1 cellular context compared by ENCODE assay signal in the genomic region with DNA sequence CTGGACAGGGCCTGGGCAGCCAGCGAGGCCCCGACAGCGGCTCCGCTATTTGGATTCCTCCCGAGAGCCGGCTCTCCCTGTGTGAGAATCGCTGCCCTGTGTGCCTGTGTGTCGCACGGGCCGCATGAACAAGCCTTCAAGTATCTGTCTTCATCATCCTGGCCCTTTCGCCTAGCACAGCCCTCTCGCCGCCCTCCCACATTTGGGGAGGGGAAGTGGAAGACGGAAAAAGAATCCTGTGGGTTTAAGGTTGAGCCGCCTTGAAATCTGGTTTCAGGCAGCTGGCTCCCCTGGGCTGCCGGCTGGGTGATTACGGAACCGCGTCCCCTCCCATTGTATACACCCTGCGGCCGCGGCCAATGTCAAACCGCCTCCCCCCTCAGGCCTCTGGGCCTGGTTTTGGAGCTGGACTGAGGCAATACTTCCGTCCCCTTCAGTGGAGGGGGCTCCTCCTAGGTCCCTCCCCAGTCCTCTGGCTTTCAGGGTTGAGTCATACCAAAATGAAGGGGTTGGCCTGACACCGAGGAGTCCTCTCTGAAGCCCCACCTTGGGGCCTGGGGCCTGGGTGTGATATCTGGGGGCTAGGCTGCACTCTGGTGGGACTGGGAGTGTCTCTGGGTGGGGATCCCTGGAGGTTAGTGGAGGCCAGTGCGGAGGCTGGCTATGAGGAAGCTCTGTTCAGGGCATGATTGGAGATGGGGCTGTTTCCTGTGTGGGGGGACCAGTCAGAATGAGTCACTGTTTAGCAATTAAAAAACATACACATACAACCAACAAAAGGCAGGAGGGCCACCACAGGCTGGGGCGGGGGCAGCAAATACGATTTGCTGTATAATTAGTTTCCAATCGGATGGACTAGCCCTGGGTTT.
TF ChIP-seq lines count a peak whose summit lies in the region.

No MANE protein-coding gene starts in this region.

TF ChIP-seq in HepG2, 621 proteins besides CTCF, POLR2A, EP300 and RAD21 (continued from another document and continues in another):
- TF ChIP-seq, protein P1, sequence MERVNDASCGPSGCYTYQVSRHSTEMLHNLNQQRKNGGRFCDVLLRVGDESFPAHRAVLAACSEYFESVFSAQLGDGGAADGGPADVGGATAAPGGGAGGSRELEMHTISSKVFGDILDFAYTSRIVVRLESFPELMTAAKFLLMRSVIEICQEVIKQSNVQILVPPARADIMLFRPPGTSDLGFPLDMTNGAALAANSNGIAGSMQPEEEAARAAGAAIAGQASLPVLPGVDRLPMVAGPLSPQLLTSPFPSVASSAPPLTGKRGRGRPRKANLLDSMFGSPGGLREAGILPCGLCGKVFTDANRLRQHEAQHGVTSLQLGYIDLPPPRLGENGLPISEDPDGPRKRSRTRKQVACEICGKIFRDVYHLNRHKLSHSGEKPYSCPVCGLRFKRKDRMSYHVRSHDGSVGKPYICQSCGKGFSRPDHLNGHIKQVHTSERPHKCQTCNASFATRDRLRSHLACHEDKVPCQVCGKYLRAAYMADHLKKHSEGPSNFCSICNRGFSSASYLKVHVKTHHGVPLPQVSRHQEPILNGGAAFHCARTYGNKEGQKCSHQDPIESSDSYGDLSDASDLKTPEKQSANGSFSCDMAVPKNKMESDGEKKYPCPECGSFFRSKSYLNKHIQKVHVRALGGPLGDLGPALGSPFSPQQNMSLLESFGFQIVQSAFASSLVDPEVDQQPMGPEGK (CRISPR knock-in tag; IDR thresholded peaks at IDR 0.05): peak; percentile 45
- TF ChIP-seq ZNF563 (CRISPR knock-in tag; IDR thresholded peaks at IDR 0.05) (peak; percentile 41; the same call in 1 of the 2 replicates), ZFX (CRISPR knock-in tag; IDR thresholded peaks at IDR 0.05; ENCODE audit: low read depth) (no peak; the same call in 1 of the 2 replicates), ZSCAN20 (CRISPR knock-in tag; IDR thresholded peaks at IDR 0.05; ENCODE audit: borderline replicate concordance) (no peak), ZNF383 (CRISPR knock-in tag; IDR thresholded peaks at IDR 0.05; ENCODE audit: borderline replicate concordance) (no peak), ZHX1 (CRISPR knock-in tag; IDR thresholded peaks at IDR 0.05; ENCODE audit: low read depth) (no peak), TRIM22 (IDR thresholded peaks at IDR 0.05) (no peak), KDM4B (CRISPR knock-in tag; IDR thresholded peaks at IDR 0.05) (no peak), HOXA3 (CRISPR knock-in tag; IDR thresholded peaks at IDR 0.05) (no peak), LBX2 (CRISPR knock-in tag; IDR thresholded peaks at IDR 0.05; ENCODE audit: borderline replicate concordance) (no peak), RFX3 (CRISPR knock-in tag; IDR thresholded peaks at IDR 0.05) (no peak), ARID2 (CRISPR knock-in tag; IDR thresholded peaks at IDR 0.05; ENCODE audit: borderline replicate concordance) (no peak), ZFP1 (CRISPR knock-in tag; IDR thresholded peaks at IDR 0.05) (no peak), TAF1 (CRISPR knock-in tag; IDR thresholded peaks at IDR 0.05) (peak; percentile 26; the same call in 1 of the 2 replicates), MEF2D (CRISPR knock-in tag; IDR thresholded peaks at IDR 0.05) (no peak), PHF21A (CRISPR knock-in tag; IDR thresholded peaks at IDR 0.05) (no peak), FOXO1 (CRISPR knock-in tag; IDR thresholded peaks at IDR 0.05) (no peak), ZNF543 (CRISPR knock-in tag; IDR thresholded peaks at IDR 0.05) (no peak), ZNF878 (CRISPR knock-in tag; IDR thresholded peaks at IDR 0.05) (0 out of 2 replicates have a peak, but pooled peaks have one; percentile 55), DMAP1 (CRISPR knock-in tag; IDR thresholded peaks at IDR 0.05) (no peak; the same call in 1 of the 2 replicates), ZNF770 (CRISPR knock-in tag; IDR thresholded peaks at IDR 0.05) (peak; percentile 94), TARDBP (CRISPR knock-in tag; IDR thresholded peaks at IDR 0.05) (no peak), SOX13 (IDR thresholded peaks at IDR 0.05) (no peak), SOX13 (CRISPR knock-in tag; conservative IDR thresholded peaks at IDR 0.05 in 1 of 2, IDR thresholded peaks at IDR 0.05 in 1 of 2) (no peak), ZFP36 (IDR thresholded peaks at IDR 0.05; ENCODE audit: borderline replicate concordance, low read depth, low read length, partially characterized antibody) (no peak), ZNF556 (CRISPR knock-in tag; IDR thresholded peaks at IDR 0.05; ENCODE audit: borderline replicate concordance) (no peak), ZNF367 (CRISPR knock-in tag; IDR thresholded peaks at IDR 0.05; ENCODE audit: borderline replicate concordance) (no peak), GATAD1 (CRISPR knock-in tag; IDR thresholded peaks at IDR 0.05) (0 out of 2 replicates have a peak, but pooled peaks have one; percentile 11), ZBTB10 (CRISPR knock-in tag; IDR thresholded peaks at IDR 0.05; ENCODE audit: borderline replicate concordance) (0 out of 2 replicates have a peak, but pooled peaks have one; percentile 9), ZBTB38 (CRISPR knock-in tag; IDR thresholded peaks at IDR 0.05) (no peak), KAT7 (CRISPR knock-in tag; IDR thresholded peaks at IDR 0.05; ENCODE audit: borderline replicate concordance) (no peak), HMGA1 (CRISPR knock-in tag; conservative IDR thresholded peaks at IDR 0.05) (no peak), FOXJ3 (CRISPR knock-in tag; IDR thresholded peaks at IDR 0.05; ENCODE audit: borderline replicate concordance) (no peak), HNRNPLL (IDR thresholded peaks at IDR 0.05; ENCODE audit: low read depth, low read length, poor library complexity, severe bottlenecking) (no peak), ZSCAN22 (CRISPR knock-in tag; IDR thresholded peaks at IDR 0.05) (no peak), ZNF709 (CRISPR knock-in tag; IDR thresholded peaks at IDR 0.05) (0 out of 2 replicates have a peak, but pooled peaks have one; percentile 29), ZNF225 (CRISPR knock-in tag; IDR thresholded peaks at IDR 0.05) (no peak), ZFP37 (CRISPR knock-in tag; IDR thresholded peaks at IDR 0.05; ENCODE audit: borderline replicate concordance) (no peak), ZNF614 (CRISPR knock-in tag; IDR thresholded peaks at IDR 0.05; ENCODE audit: borderline replicate concordance) (no peak), HDAC6 (IDR thresholded peaks at IDR 0.05; ENCODE audit: low read depth, low read length) (no peak)
- TF ChIP-seq, protein P2, sequence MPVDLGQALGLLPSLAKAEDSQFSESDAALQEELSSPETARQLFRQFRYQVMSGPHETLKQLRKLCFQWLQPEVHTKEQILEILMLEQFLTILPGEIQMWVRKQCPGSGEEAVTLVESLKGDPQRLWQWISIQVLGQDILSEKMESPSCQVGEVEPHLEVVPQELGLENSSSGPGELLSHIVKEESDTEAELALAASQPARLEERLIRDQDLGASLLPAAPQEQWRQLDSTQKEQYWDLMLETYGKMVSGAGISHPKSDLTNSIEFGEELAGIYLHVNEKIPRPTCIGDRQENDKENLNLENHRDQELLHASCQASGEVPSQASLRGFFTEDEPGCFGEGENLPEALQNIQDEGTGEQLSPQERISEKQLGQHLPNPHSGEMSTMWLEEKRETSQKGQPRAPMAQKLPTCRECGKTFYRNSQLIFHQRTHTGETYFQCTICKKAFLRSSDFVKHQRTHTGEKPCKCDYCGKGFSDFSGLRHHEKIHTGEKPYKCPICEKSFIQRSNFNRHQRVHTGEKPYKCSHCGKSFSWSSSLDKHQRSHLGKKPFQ (CRISPR knock-in tag; IDR thresholded peaks at IDR 0.05; ENCODE audit: insufficient replicate concordance): no peak
- TF ChIP-seq, protein P3, sequence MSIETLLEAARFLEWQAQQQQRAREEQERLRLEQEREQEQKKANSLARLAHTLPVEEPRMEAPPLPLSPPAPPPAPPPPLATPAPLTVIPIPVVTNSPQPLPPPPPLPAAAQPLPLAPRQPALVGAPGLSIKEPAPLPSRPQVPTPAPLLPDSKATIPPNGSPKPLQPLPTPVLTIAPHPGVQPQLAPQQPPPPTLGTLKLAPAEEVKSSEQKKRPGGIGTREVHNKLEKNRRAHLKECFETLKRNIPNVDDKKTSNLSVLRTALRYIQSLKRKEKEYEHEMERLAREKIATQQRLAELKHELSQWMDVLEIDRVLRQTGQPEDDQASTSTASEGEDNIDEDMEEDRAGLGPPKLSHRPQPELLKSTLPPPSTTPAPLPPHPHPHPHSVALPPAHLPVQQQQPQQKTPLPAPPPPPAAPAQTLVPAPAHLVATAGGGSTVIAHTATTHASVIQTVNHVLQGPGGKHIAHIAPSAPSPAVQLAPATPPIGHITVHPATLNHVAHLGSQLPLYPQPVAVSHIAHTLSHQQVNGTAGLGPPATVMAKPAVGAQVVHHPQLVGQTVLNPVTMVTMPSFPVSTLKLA (IDR thresholded peaks at IDR 0.05): no peak
- TF ChIP-seq, protein P4, sequence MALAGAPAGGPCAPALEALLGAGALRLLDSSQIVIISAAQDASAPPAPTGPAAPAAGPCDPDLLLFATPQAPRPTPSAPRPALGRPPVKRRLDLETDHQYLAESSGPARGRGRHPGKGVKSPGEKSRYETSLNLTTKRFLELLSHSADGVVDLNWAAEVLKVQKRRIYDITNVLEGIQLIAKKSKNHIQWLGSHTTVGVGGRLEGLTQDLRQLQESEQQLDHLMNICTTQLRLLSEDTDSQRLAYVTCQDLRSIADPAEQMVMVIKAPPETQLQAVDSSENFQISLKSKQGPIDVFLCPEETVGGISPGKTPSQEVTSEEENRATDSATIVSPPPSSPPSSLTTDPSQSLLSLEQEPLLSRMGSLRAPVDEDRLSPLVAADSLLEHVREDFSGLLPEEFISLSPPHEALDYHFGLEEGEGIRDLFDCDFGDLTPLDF (CRISPR knock-in tag; IDR thresholded peaks at IDR 0.05): no peak
- TF ChIP-seq, protein P5, sequence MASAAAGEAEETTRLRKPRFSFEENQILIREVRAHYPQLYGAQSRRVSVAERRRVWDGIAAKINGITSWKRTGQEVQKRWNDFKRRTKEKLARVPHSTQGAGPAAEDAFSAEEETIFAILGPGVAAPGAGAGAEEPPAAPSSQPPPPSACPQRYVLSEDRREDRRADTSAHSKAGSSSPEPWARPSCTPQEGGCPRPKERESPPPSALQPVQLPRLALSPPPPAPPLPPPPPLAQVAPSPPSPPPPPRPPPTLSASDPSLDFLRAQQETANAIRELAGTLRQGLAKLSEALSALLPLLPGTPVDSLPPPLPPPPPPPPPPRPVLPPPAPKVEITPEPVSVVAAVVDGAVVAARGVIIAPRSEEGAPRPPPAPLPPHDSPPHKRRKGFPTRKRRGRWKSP (CRISPR knock-in tag; IDR thresholded peaks at IDR 0.05): no peak
